8 cellular contexts compared by ENCODE assay signal in the genomic region with DNA sequence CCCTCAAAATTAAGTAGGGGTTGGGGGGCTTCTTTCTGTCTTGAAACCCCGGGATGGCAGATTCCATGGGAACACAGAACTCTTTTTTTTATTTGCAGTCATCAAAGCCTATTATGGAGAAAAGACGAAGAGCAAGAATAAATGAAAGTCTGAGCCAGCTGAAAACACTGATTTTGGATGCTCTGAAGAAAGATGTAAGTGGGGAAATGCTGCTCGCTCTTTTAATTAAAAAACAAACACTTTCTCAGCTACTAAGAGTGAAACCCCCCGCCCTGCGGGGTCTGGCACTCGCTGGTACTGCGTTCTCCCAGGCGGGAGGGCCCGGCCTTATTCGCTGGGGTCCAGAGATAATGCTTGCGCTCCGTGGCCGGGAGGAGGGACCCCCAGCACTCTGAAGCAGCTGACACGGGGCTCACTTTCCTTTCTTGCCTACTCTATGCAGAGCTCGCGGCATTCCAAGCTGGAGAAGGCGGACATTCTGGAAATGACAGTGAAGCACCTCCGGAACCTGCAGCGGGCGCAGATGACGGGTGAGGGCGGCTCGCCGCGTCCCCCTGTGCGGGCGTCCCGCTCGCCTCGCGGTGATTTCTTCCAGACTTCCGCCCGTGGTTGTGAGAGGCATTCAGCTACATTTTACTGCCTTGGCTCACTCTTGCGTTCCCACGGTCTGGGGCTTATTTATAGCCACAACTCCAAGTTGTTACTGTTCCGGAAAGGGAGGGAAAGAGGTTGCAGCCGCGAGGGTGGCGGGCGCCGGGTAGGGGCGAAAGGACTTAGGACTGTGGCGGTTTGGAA. TPM values are rescaled to one million over a fixed set of nuclear protein-coding genes. Genes with fewer than 3 reads are reported as not detected.
DNase-seq lines count a peak whose midpoint lies in the region; ATAC-seq, FAIRE-seq and TF ChIP-seq lines count a peak whose summit lies in the region.

No MANE protein-coding gene starts in this region.

- peak overlapping the region; percentile 12 for H3K27ac Mint-ChIP-seq in activated CD4-positive, alpha-beta T cell treated with anti-CD3 and anti-CD28 coated beads for 36 hours

- peak overlapping the region; percentile 71 for H3K4me3 Mint-ChIP-seq in activated CD4-positive, alpha-beta T cell treated with anti-CD3 and anti-CD28 coated beads for 36 hours

- H3K4me2 ChIP-seq in K562 (ENCODE audit: insufficient read depth, low read length) (peak overlapping the region; percentile 83), smooth muscle cell (peak overlapping the region; percentile 91)

- TF ChIP-seq POLR2A in K562 (conservative IDR thresholded peaks at IDR 0.05): peak; percentile 61; the same call in 1 of the 2 replicates

- H3K36me3 Mint-ChIP-seq in activated CD4-positive, alpha-beta T cell treated with anti-CD3 and anti-CD28 coated beads for 36 hours (ENCODE audit: low read depth): no peaks in the 10 kb centered on the region

- intact Hi-C loops in activated CD4-positive, alpha-beta T cell treated with anti-CD3 and anti-CD28 coated beads for 36 hours (cut with DNase I, micrococcal nuclease): loop anchor here (1.0 to 10.0 kb wide), 10 partner anchors 64 to 536 kb away; a partner anchor contains a TSS
- intact Hi-C loops in K562 (cut with micrococcal nuclease): loop anchor here (1.0 to 10.0 kb wide), 9 partner anchors 47 to 474 kb away; no protein-coding TSS in a partner anchor

- POLR2A ChIA-PET in activated CD4-positive, alpha-beta T cell treated with anti-CD3 and anti-CD28 coated beads for 36 hours (lab: Charles Lee): no interaction called here
- POLR2A ChIA-PET in K562 (lab: Yijun Ruan, JAX): interaction anchor here (0.5 to 5.3 kb wide), 42 partner anchors 8 to 522 kb away, joined by 3 to 48 read pairs (median 4); no protein-coding TSS in a partner anchor

- CTCF ChIA-PET in activated CD4-positive, alpha-beta T cell treated with anti-CD3 and anti-CD28 coated beads for 36 hours (lab: Charles Lee): interaction anchor here (0.6 to 2.9 kb wide), 6 partner anchors 12 to 355 kb away, joined by 3 to 8 read pairs (median 4); no protein-coding TSS in a partner anchor
- CTCF ChIA-PET in K562 (lab: Yijun Ruan, JAX; ENCODE audit: low intra/inter-chr PET ratio): interaction anchor here (1.1 to 2.6 kb wide), 4 partner anchors 349 to 356 kb away, joined by 3 to 13 read pairs (median 4); no protein-coding TSS in a partner anchor

- H3K27ac ChIP-seq in K562 (ENCODE audit: extremely low read depth, low read depth, low read length) (peak overlapping the region; percentile 97), smooth muscle cell (ENCODE audit: low read depth) (peak overlapping the region; percentile 90)

- H3K4me1 ChIP-seq in K562 (replicated peaks in 1 of 2; ENCODE audit: control insufficient read depth in 2 of 2, insufficient read depth in 2 of 2, low read length in 2 of 2) (peaks cover 35 to 61% of the 10 kb centered on the region in 2 experiments), smooth muscle cell (ENCODE audit: low read depth) (peaks cover 51% of the 10 kb centered on the region)

- under 1% methylated on average over 43 of the region's 43 CpGs for WGBS in K562 (ENCODE audit: insufficient coverage, low coverage, missing lambda C conversion rate)
- WGBS in smooth muscle cell (ENCODE audit: low lambda C conversion rate): 1% methylated on average over 42 of the region's 43 CpGs

- peaks cover 52% of the 10 kb centered on the region for H3K27me3 Mint-ChIP-seq in activated CD4-positive, alpha-beta T cell treated with anti-CD3 and anti-CD28 coated beads for 36 hours

- peaks cover 11% of the 10 kb centered on the region; the same call in 1 of the 3 replicates for H3K36me3 ChIP-seq in K562 (ENCODE audit: control insufficient read depth, insufficient read depth, low read length)
- H3K36me3 ChIP-seq in smooth muscle cell (ENCODE audit: low read depth): no peaks in the 10 kb centered on the region

- no peak for TF ChIP-seq EP300 in K562 (IDR thresholded peaks at IDR 0.05; ENCODE audit: low read length)

- H3K79me2 ChIP-seq in K562 (ENCODE audit: control insufficient read depth, insufficient read depth, low read length) (peaks cover 35% of the 10 kb centered on the region), smooth muscle cell (ENCODE audit: low read depth) (peaks cover 12% of the 10 kb centered on the region)

- H3K9me3 ChIP-seq in K562 (replicated peaks; ENCODE audit: control insufficient read depth, insufficient read depth, low read depth, low read length) (no peaks in the 10 kb centered on the region), iPS-18c (ENCODE audit: control insufficient read depth, insufficient read depth, low read length) (no peaks in the 10 kb centered on the region), smooth muscle cell (replicated peaks; ENCODE audit: low read depth) (no peaks in the 10 kb centered on the region)

- H3K9ac ChIP-seq in K562 (ENCODE audit: insufficient read depth in 1 of 2, low read depth in 2 of 2, low read length in 2 of 2): peak overlapping the region; percentile 83 to 96
- peak overlapping the region; percentile 73 for H3K9ac ChIP-seq in smooth muscle cell (ENCODE audit: low read depth)

- H4K20me1 ChIP-seq in K562 (replicated peaks; ENCODE audit: control insufficient read depth, insufficient read depth, low read length) (no peaks in the 10 kb centered on the region), smooth muscle cell (ENCODE audit: low read depth) (peaks cover 20% of the 10 kb centered on the region)

- peak; percentile 53 for DNase-seq in activated CD4-positive, alpha-beta T cell treated with anti-CD3 and anti-CD28 coated beads for 36 hours
- no peak for DNase-seq in activated CD4-positive, alpha-beta T cell treated with anti-CD3 and anti-CD28 coated beads, Interleukin-2, amount 50 U/mL, for 4 hours
- DNase-seq in RKO (ENCODE audit: low spot score): peak; percentile 51
- peak in 1 of 4 experiments; percentile 63 for DNase-seq in K562 (ENCODE audit: extremely low read depth in 1 of 4, low spot score in 3 of 4)
- no peak for DNase-seq in smooth muscle cell (lab: John Stamatoyannopoulos, UW; ENCODE audit: unreplicated experiment)
- DNase-seq in GDM1 (lab: John Stamatoyannopoulos, UW): no peak

- H2AFZ ChIP-seq in K562 (ENCODE audit: low read depth, low read length): peak overlapping the region; percentile 82
- H2AFZ ChIP-seq in smooth muscle cell (ENCODE audit: low read depth): no peak overlapping the region

- no peaks in the 10 kb centered on the region for H3K9me3 Mint-ChIP-seq in activated CD4-positive, alpha-beta T cell treated with anti-CD3 and anti-CD28 coated beads for 36 hours (ENCODE audit: low read depth)

- no peak for TF ChIP-seq CTCF in K562 (IDR thresholded peaks at IDR 0.05 in 2 of 3, conservative IDR thresholded peaks at IDR 0.05 in 1 of 3; ENCODE audit: insufficient read depth in 2 of 3, low read depth in 1 of 3, low read length in 3 of 3)
- no peak for TF ChIP-seq CTCF in smooth muscle cell (IDR thresholded peaks at IDR 0.05; ENCODE audit: borderline replicate concordance, insufficient read depth, poor library complexity, severe bottlenecking)

- no peak for ATAC-seq in activated CD4-positive, alpha-beta T cell treated with anti-CD3 and anti-CD28 coated beads for 36 hours
- ATAC-seq in K562 (peak; percentile 1; the same call in 2 of the 3 replicates), GM19023 (IDR thresholded peaks at IDR 0.05; ENCODE audit: unreplicated experiment) (no peak)

- peaks cover 37% of the 10 kb centered on the region for H3K4me1 Mint-ChIP-seq in activated CD4-positive, alpha-beta T cell treated with anti-CD3 and anti-CD28 coated beads for 36 hours

- FAIRE-seq in K562 (lab: Jason Lieb, UNC): peak; percentile 35

- no peak for TF ChIP-seq RAD21 in K562 (CRISPR knock-in tag; conservative IDR thresholded peaks at IDR 0.05 in 1 of 2, IDR thresholded peaks at IDR 0.05 in 1 of 2)

- in situ Hi-C loops in K562 (cut with MboI): loop anchor here (5.0 kb wide), 1 partner anchor 349 kb away; no protein-coding TSS in a partner anchor

- H3F3A ChIP-seq in smooth muscle cell (ENCODE audit: low read depth): peaks cover 42% of the 10 kb centered on the region

- H3K4me3 ChIP-seq in K562 (peak overlapping the region; percentile 54), iPS-18c (ENCODE audit: insufficient read depth, low read depth, low read length) (peak overlapping the region; percentile 77), smooth muscle cell (peak overlapping the region; percentile 83)

- no peaks in the 10 kb centered on the region for H3K27me3 ChIP-seq in K562 (ENCODE audit: control insufficient read depth in 2 of 2, insufficient read depth in 2 of 2, low read length in 2 of 2)
- H3K27me3 ChIP-seq in smooth muscle cell (ENCODE audit: low read depth): no peaks in the 10 kb centered on the region

- TSS peak; percentile 86 for BruUV-seq in K562 (replicated peaks; lab: Mats Ljungman, UMichigan)

- peaks cover 4% of the 10 kb centered on the region for H3K9me1 ChIP-seq in K562 (ENCODE audit: control insufficient read depth, insufficient read depth, low read length)

TF ChIP-seq in K562, 482 proteins besides CTCF, POLR2A, EP300 and RAD21 (continues in another document):
- TF ChIP-seq MEF2D (tag; conservative IDR thresholded peaks at IDR 0.05; ENCODE audit: low read depth): peak; percentile 79
- TF ChIP-seq SPI1 (IDR thresholded peaks at IDR 0.05; ENCODE audit: borderline replicate concordance, low read depth, low read length): 0 out of 2 replicates have a peak, but pooled peaks have one; percentile 10
- peak; percentile 38; the same call in 1 of the 2 replicates for TF ChIP-seq ZBTB1 (CRISPR knock-in tag; IDR thresholded peaks at IDR 0.05; ENCODE audit: borderline replicate concordance, low read depth)

RNA-seq across cellular contexts. Expression of a gene that starts 0.8 kb away (rescaled TPM):
- total RNA-seq in activated CD4-positive, alpha-beta T cell treated with anti-CD3 and anti-CD28 coated beads for 36 hours: under 1 TPM; 0.40 to 0.50 TPM
- 7.6 and 9.1 TPM in 2 replicates for total RNA-seq in K562 (2011; cell fraction: chromatin; rRNA removed; ENCODE audit: low replicate concordance)
- total RNA-seq in K562 (2011; cell fraction: nucleolus; rRNA removed): 13.3 and 13.7 TPM in 2 replicates
- 10.1 and 12.0 TPM in 2 replicates for total RNA-seq in K562 (2011; cell fraction: nucleoplasm; rRNA removed)
- total RNA-seq in K562 (2014; rRNA removed) (37.0 and 46.8 TPM in 2 replicates), K562 (2014; rRNA removed; fragmentation: Illumina TruSeq; extraction: Trizol) (17.7 and 17.8 TPM in 2 replicates), K562 (2015; rRNA removed; fragmentation: Illumina TruSeq; extraction: Trizol) (24.0 and 24.9 TPM in 2 replicates), K562 (2021) (30.5 and 39.1 TPM in 2 replicates), smooth muscle cell (69.5 and 96.8 TPM in 2 replicates)
- polyA plus RNA-seq in K562 (2011; rRNA removed) (4.8 and 9.0 TPM in 2 replicates), K562 (2014; fragmentation: Illumina TruSeq; extraction: Trizol) (16.7 and 19.3 TPM in 2 replicates), K562 (2014; fragmentation: Nextera tagmentation; extraction: Ambion mirVana) (1 to 10 TPM; 3.4 to 6.3 TPM), K562 (2014; rRNA removed) (23.1 and 32.2 TPM in 2 replicates), smooth muscle cell (52.0 and 59.9 TPM in 2 replicates)
- polyA plus RNA-seq in K562 (2011; cell fraction: cytosol; rRNA removed): 4.5 and 21.4 TPM in 2 replicates
- 7.4 and 25.5 TPM in 2 replicates for polyA plus RNA-seq in K562 (2011; cell fraction: nucleus; rRNA removed)
- 45.6 and 82.2 TPM in 2 replicates for polyA plus RNA-seq in K562 (2012)
- polyA minus RNA-seq in K562 (2011; rRNA and poly(A)+ RNA removed): 2.8 and 7.0 TPM in 2 replicates
- 7.7 and 23.0 TPM in 2 replicates for polyA minus RNA-seq in K562 (2011; cell fraction: cytosol; rRNA and poly(A)+ RNA removed)
- polyA minus RNA-seq in K562 (2011; cell fraction: nucleus; rRNA and poly(A)+ RNA removed): 12.7 and 22.8 TPM in 2 replicates

Comparison
In these comparisons a context has a peak if more than half of its experiments do, and no peak if none do; other contexts are left out.
1. DNase-seq: peak in activated CD4-positive, alpha-beta T cell treated with anti-CD3 and anti-CD28 coated beads for 36 hours (single experiment) and RKO (single experiment); none in activated CD4-positive, alpha-beta T cell treated with anti-CD3 and anti-CD28 coated beads, Interleukin-2, amount 50 U/mL, for 4 hours (0 of 2), smooth muscle cell (single experiment) and GDM1 (single experiment).
2. RNA of a gene that starts 0.8 kb away (total RNA-seq): 69.5 to 96.8 TPM in smooth muscle cell and 7.6 to 46.8 TPM in K562; 0.40 to 0.50 TPM in activated CD4-positive, alpha-beta T cell treated with anti-CD3 and anti-CD28 coated beads for 36 hours; every median in the first group is over 4 times any median in the second.
3. Peak in every context shown above with its lines, with median percentiles within 50 percentile points of each other: H3K4me3 ChIP-seq.